ENCODE assay signal across 27 cellular contexts in the genomic region with DNA sequence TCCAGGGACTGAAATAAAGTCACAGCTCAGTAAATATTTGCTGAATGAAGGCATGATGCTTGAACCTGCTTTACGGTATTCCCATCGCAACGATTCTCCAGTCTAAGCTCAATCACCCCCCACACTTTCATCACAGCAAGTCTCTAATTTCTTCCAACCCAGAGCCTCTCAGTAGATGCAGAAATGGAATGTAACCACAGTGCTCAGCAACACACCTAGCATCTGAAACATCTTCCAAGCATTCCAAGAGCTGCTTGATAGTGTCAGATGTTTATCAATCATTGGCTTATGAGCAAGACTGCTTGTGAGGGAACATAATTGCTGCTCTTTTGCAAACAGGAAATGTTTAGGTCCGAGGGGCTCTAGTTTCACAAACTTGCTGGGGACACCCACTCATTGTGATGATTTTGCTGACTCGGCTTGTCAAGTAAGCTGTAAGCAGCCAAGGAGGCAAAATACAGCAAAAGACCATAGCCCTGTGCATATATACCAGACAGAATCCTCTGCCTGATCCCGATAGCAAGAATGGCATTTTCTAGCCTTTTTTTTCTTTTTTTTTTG.
"Had no signal": no experiment of that assay in that cellular context is flagged by ENCODE, and none has a peak within 500 bp of the region (broad histone marks: within the 10 kb centered on the region; RNA-seq: fewer than 3 reads in every experiment).

No MANE protein-coding gene starts in this region.

- H3K4me1 ChIP-seq: colonic mucosa, pancreas, prostate gland, upper lobe of right lung had no signal

- H3K4me3 ChIP-seq: colonic mucosa, pancreas, prostate gland, smooth muscle cell, thyroid gland, upper lobe of right lung had no signal

- H3K27me3 ChIP-seq: colonic mucosa, thyroid gland, upper lobe of right lung had no signal

- H3K27ac ChIP-seq: colonic mucosa, pancreas, prostate gland, thyroid gland, upper lobe of right lung had no signal

- ATAC-seq: activated CD4-positive, alpha-beta T cell treated with anti-CD3 and anti-CD28 coated beads for 36 hours; left ventricle myocardium superior; pancreas; stimulated activated memory B cell treated with anti-CD40 and anti-IgM and Interleukin-4, amounts not matched to agents 10 μg/mL and 1 μg/mL and 100 μg/mL, for 72 hours; stimulated activated naive CD8-positive, alpha-beta T cell treated with anti-CD3 and anti-CD28 coated beads, Interleukin-15, amount 100 ng/mL, for 72 hours; upper lobe of right lung had no signal

- H3K9me3 ChIP-seq: colonic mucosa, pancreas, prostate gland, thyroid gland, upper lobe of right lung had no signal

- DNase-seq: activated CD4-positive, alpha-beta T cell treated with anti-CD3 and anti-CD28 coated beads for 36 hours; activated CD4-positive, alpha-beta T cell treated with anti-CD3 and anti-CD28 coated beads, Interleukin-2, amount 50 U/mL, for 4 hours; activated CD4-positive, CD25-positive, alpha-beta regulatory T cell; activated effector memory CD4-positive, alpha-beta T cell treated with Interleukin-2 at 50 U/mL for 16 hours; activated naive CD4-positive, alpha-beta T cell treated with Interleukin-2 at 50 U/mL for 16 hours; anterior cingulate cortex; colonic mucosa; effector CD8-positive, alpha-beta T cell; head of caudate nucleus; hippocampal formation; kidney; left ventricle myocardium superior; naive B cell; nephron progenitor cell; pancreas; stimulated activated CD4-positive, alpha-beta T cell treated with anti-CD3 and anti-CD28 coated beads, Interleukin-1b, Interleukin-23, amount 100 ng/mL, for 48 hours; stimulated activated CD4-positive, alpha-beta T cell treated with anti-CD3 and anti-CD28 coated beads, Interleukin-4, amount 100 ng/mL, for 4 hours; stimulated activated CD8-positive, alpha-beta memory T cell treated with anti-CD3 and anti-CD28 coated beads, Interleukin-4, amount 100 ng/mL, for 48 hours; stimulated activated naive CD8-positive, alpha-beta T cell treated with anti-CD3 and anti-CD28 coated beads, Interleukin-15, amount 100 ng/mL, for 72 hours; substantia nigra; T-helper 1 cell; thyroid gland; upper lobe of right lung had no signal

- H3K36me3 ChIP-seq: colonic mucosa, pancreas, prostate gland, thyroid gland, upper lobe of right lung had no signal

- FAIRE-seq: bronchial epithelial cell, kidney, pancreas had no signal

- H3K4me2 ChIP-seq: smooth muscle cell had no signal
